24 cellular contexts compared by ENCODE assay signal in genomic region chrX:2592279-2592678, GRCh38.
"Had no signal": no experiment of that assay in that cellular context is flagged by ENCODE, and none has a peak within 500 bp of the region (broad histone marks: within the 10 kb centered on the region; RNA-seq: fewer than 3 reads in every experiment).

No MANE protein-coding gene starts in this region.

- H3K36me3 Mint-ChIP-seq: natural killer cell had no signal

- H3K27ac ChIP-seq: adrenal gland, cardiac muscle cell, left ventricle myocardium inferior, neutrophil, parathyroid adenoma, tibial nerve had no signal

- H3K27ac Mint-ChIP-seq: activated CD8-positive, alpha-beta memory T cell treated with anti-CD3 and anti-CD28 coated beads, Interleukin-2, amount 10 ng/mL, durations not matched to agents 7 days and 5 days; activated naive CD4-positive, alpha-beta T cell treated with anti-CD3 and anti-CD28 coated beads, Interleukin-2, amount 10 ng/mL, durations not matched to agents 7 days and 5 days; activated T-helper 2 cell treated with anti-CD3 and anti-CD28 coated beads, Interferon-gamma antibody, Interleukin-2, Interleukin-4, amounts not matched to agents 10 μg/mL and 5 μg/mL and 100 μg/mL, durations not matched to agents 14 hours and 24 hours and 36 hours; natural killer cell; T-cell had no signal

- H3K4me1 ChIP-seq: adrenal gland, parathyroid adenoma had no signal

- H3K9ac ChIP-seq: parathyroid adenoma had no signal

- H3K9me3 ChIP-seq: adrenal gland, left ventricle myocardium inferior, neutrophil, tibial nerve had no signal

- H3K79me2 ChIP-seq: parathyroid adenoma had no signal

- H3K27me3 Mint-ChIP-seq: activated naive CD4-positive, alpha-beta T cell treated with anti-CD3 and anti-CD28 coated beads, Interleukin-2, amount 10 ng/mL, durations not matched to agents 7 days and 5 days; T-cell had no signal

- ATAC-seq: activated CD8-positive, alpha-beta memory T cell treated with anti-CD3 and anti-CD28 coated beads, Interleukin-2, amount 10 ng/mL, durations not matched to agents 7 days and 5 days; natural killer cell; T-cell had no signal

- H3K4me3 ChIP-seq: adrenal gland, cardiac muscle cell, left ventricle myocardium inferior, tibial nerve had no signal

- H3K9me3 Mint-ChIP-seq: activated naive CD4-positive, alpha-beta T cell treated with anti-CD3 and anti-CD28 coated beads, Interleukin-2, amount 10 ng/mL, durations not matched to agents 7 days and 5 days; activated T-helper 2 cell treated with anti-CD3 and anti-CD28 coated beads, Interferon-gamma antibody, Interleukin-2, Interleukin-4, amounts not matched to agents 10 μg/mL and 5 μg/mL and 100 μg/mL, durations not matched to agents 14 hours and 24 hours and 36 hours; natural killer cell; T-cell had no signal

- H3K4me3 Mint-ChIP-seq: activated CD8-positive, alpha-beta memory T cell treated with anti-CD3 and anti-CD28 coated beads, Interleukin-2, amount 10 ng/mL, durations not matched to agents 7 days and 5 days; activated naive CD4-positive, alpha-beta T cell treated with anti-CD3 and anti-CD28 coated beads, Interleukin-2, amount 10 ng/mL, durations not matched to agents 7 days and 5 days; memory B cell; natural killer cell; T-cell had no signal

- H3K36me3 ChIP-seq: adrenal gland, cardiac muscle cell, left ventricle myocardium inferior had no signal

- H3K27me3 ChIP-seq: adrenal gland, cardiac muscle cell, tibial nerve had no signal

- DNase-seq: activated CD4-positive, alpha-beta T cell treated with anti-CD3 and anti-CD28 coated beads for 1 hour; activated CD4-positive, alpha-beta T cell treated with anti-CD3 and anti-CD28 coated beads, Interleukin-2, amount 50 U/mL, for 4 hours; activated CD8-positive, alpha-beta memory T cell treated with anti-CD3 and anti-CD28 coated beads, Interleukin-2, amount 10 ng/mL, durations not matched to agents 7 days and 5 days; activated naive CD4-positive, alpha-beta T cell treated with anti-CD3 and anti-CD28 coated beads, Interleukin-2, amount 10 ng/mL, durations not matched to agents 7 days and 5 days; activated T-cell treated with anti-CD3 and anti-CD28 coated beads, Interleukin-2, amount 50 U/mL, for 1 hour; adrenal gland; foreskin fibroblast; glutamatergic neuron; hypothalamus; kidney; left ventricle myocardium inferior; natural killer cell; retina; stimulated activated CD4-positive, alpha-beta T cell treated with anti-CD3 and anti-CD28 coated beads, Interleukin-2, amount 100 ng/mL, for 48 hours; stimulated activated naive CD4-positive, alpha-beta T cell; substantia nigra; T-cell; T1000 had no signal

- H2AFZ ChIP-seq: parathyroid adenoma had no signal
